In the genomic region with DNA sequence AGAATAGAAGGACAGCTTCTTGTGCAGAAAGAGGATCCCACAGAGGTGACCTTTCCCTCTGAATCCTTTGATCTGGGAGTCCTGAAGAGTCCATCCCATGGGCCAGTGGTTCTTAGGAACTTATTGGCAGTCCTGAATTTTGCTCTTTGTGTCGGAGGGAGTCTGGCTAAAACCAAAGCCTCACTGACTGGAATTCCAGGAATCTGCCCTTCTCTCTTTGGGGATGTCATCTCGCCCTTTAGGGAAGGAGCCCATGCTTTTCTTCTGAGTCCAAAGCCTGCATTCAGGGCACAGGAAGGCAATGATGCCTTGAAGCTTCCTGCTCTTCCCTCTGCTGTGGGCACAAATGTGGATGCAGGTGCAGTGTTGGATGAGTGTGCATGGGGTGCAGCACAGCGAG, we compare ENCODE assay signal across 23 cellular contexts. TPM values are rescaled to one million over a fixed set of nuclear protein-coding genes. Genes with fewer than 3 reads are reported as not detected.
"Had no signal": no experiment of that assay in that cellular context is flagged by ENCODE, and none has a peak within 500 bp of the region (broad histone marks: within the 10 kb centered on the region; RNA-seq: fewer than 3 reads in every experiment).

No MANE protein-coding gene starts in this region.

- DNase-seq: activated CD4-positive, alpha-beta T cell treated with anti-CD3 and anti-CD28 coated beads for 1 hour; activated CD8-positive, alpha-beta memory T cell treated with anti-CD3 and anti-CD28 coated beads for 24 hours; activated CD8-positive, alpha-beta memory T cell treated with anti-CD3 and anti-CD28 coated beads, Interleukin-2, amount 50 U/mL, for 48 hours; activated gamma-delta T cell; activated T-cell treated with anti-CD3 and anti-CD28 coated beads, Interleukin-2, amount 50 U/mL, for 72 hours; adrenal gland; cerebellar nuclear complex; effector CD4-positive, alpha-beta T cell; heart left ventricle; left lung; naive B cell; stimulated activated naive B cell treated with anti-CD40 and anti-IgM and Interleukin-4, amounts not matched to agents 10 μg/mL and 1 μg/mL and 100 μg/mL, for 72 hours; T-helper 1 cell; T1000; thyroid gland had no signal

- H3K27me3 ChIP-seq: adrenal gland, gastroesophageal sphincter, heart left ventricle, thyroid gland had no signal

- ATAC-seq: activated naive CD4-positive, alpha-beta T cell treated with anti-CD3 and anti-CD28 coated beads, Interleukin-2, amount 50 U/mL, for 72 hours; activated T-cell treated with anti-CD3 and anti-CD28 coated beads, Interleukin-2, amount 50 U/mL, for 72 hours; gastroesophageal sphincter; heart left ventricle; left lung; SK-N-SH treated with all-trans-retinoic acid at 6 μM for 48 hours; stimulated activated naive B cell treated with anti-CD40 and anti-IgM and Interleukin-4, amounts not matched to agents 10 μg/mL and 1 μg/mL and 100 μg/mL, for 72 hours had no signal

- H3K36me3 ChIP-seq: adrenal gland, gastroesophageal sphincter, heart left ventricle, left lung, thyroid gland had no signal

- H3K4me3 ChIP-seq: adrenal gland, gastroesophageal sphincter, heart left ventricle, left lung, thyroid gland had no signal

- H3K36me3 Mint-ChIP-seq: activated naive CD4-positive, alpha-beta T cell treated with anti-CD3 and anti-CD28 coated beads, Interleukin-2, amount 50 U/mL, for 72 hours; naive B cell; stimulated activated naive B cell treated with anti-CD40 and anti-IgM and Interleukin-4, amounts not matched to agents 10 μg/mL and 1 μg/mL and 100 μg/mL, for 72 hours had no signal

- H3K4me1 Mint-ChIP-seq: naive B cell; stimulated activated naive B cell treated with anti-CD40 and anti-IgM and Interleukin-4, amounts not matched to agents 10 μg/mL and 1 μg/mL and 100 μg/mL, for 72 hours had no signal

- H3K27ac ChIP-seq: adrenal gland, gastroesophageal sphincter, heart left ventricle, left lung, parathyroid adenoma, thyroid gland, VCaP had no signal

- H3K4me1 ChIP-seq: left lung, parathyroid adenoma had no signal

- H3K9ac ChIP-seq: parathyroid adenoma had no signal

- H3K9me3 ChIP-seq: adrenal gland, gastroesophageal sphincter, heart left ventricle, left lung, thyroid gland had no signal

- H2AFZ ChIP-seq: parathyroid adenoma had no signal

- H3K27ac Mint-ChIP-seq: activated naive CD4-positive, alpha-beta T cell treated with anti-CD3 and anti-CD28 coated beads, Interleukin-2, amount 50 U/mL, for 72 hours; activated T-cell treated with anti-CD3 and anti-CD28 coated beads, Interleukin-2, amount 50 U/mL, for 72 hours; naive B cell; stimulated activated naive B cell treated with anti-CD40 and anti-IgM and Interleukin-4, amounts not matched to agents 10 μg/mL and 1 μg/mL and 100 μg/mL, for 72 hours had no signal

- H3K9me3 Mint-ChIP-seq: activated naive CD4-positive, alpha-beta T cell treated with anti-CD3 and anti-CD28 coated beads, Interleukin-2, amount 50 U/mL, for 72 hours; activated T-cell treated with anti-CD3 and anti-CD28 coated beads, Interleukin-2, amount 50 U/mL, for 72 hours; naive B cell; stimulated activated naive B cell treated with anti-CD40 and anti-IgM and Interleukin-4, amounts not matched to agents 10 μg/mL and 1 μg/mL and 100 μg/mL, for 72 hours had no signal

- H3K4me3 Mint-ChIP-seq: activated T-cell treated with anti-CD3 and anti-CD28 coated beads, Interleukin-2, amount 50 U/mL, for 72 hours; naive B cell; stimulated activated naive B cell treated with anti-CD40 and anti-IgM and Interleukin-4, amounts not matched to agents 10 μg/mL and 1 μg/mL and 100 μg/mL, for 72 hours had no signal

- H3K79me2 ChIP-seq: parathyroid adenoma had no signal

RNA-seq across cellular contexts. Expression of a gene that starts 45.6 kb away (rescaled TPM):
- total RNA-seq: activated T-cell treated with anti-CD3 and anti-CD28 coated beads, Interleukin-2, amount 50 U/mL, for 72 hours; bronchial epithelial cell; lung microvascular endothelial cell; renal cortical epithelial cell had no signal
